ENCODE assay signal across 1 cellular context in the genomic region with DNA sequence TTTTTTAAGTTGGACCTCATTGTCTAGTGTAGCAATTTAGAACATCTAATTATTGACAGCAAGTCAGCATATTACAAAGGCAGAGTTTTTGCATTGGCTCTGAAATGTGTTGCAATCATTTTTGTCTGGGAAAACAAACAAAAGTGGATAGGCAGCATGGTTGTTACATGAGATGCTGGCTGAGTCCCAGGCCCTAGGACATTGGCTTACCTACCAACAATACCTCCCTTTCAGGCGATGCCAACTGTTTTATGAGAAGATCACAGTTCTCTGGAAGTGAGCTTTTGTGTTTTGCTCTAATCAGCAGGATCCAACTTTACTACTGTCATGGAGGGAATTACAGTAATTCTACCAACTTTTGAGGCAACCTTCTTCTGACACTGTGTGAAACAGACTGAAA.
A peak's percentile ranks its signal among the peaks of the same experiment; 100 is the strongest.
TF ChIP-seq lines count a peak whose summit lies in the region.

No MANE protein-coding gene starts in this region.

TF ChIP-seq in HepG2, 621 proteins besides CTCF, POLR2A, EP300 and RAD21 (continued from another document and continues in another):
- TF ChIP-seq, protein P1, sequence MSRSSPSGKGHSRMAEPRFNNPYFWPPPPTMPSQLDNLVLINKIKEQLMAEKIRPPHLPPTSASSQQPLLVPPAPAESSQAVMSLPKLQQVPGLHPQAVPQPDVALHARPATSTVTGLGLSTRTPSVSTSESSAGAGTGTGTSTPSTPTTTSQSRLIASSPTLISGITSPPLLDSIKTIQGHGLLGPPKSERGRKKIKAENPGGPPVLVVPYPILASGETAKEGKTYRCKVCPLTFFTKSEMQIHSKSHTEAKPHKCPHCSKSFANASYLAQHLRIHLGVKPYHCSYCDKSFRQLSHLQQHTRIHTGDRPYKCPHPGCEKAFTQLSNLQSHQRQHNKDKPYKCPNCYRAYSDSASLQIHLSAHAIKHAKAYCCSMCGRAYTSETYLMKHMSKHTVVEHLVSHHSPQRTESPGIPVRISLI (CRISPR knock-in tag; IDR thresholded peaks at IDR 0.05; ENCODE audit: borderline replicate concordance), result peak; percentile 69; the same call in 1 of the 2 replicates
- TF ChIP-seq FOXP1 (IDR thresholded peaks at IDR 0.05) (no peak), FOXP1 (CRISPR knock-in tag; IDR thresholded peaks at IDR 0.05) (peak; percentile 77; the same call in 1 of the 2 replicates), ZBTB26 (CRISPR knock-in tag; IDR thresholded peaks at IDR 0.05; ENCODE audit: borderline replicate concordance) (0 out of 2 replicates have a peak, but pooled peaks have one; percentile 61), SP5 (CRISPR knock-in tag; IDR thresholded peaks at IDR 0.05; ENCODE audit: borderline replicate concordance, low read depth) (0 out of 2 replicates have a peak, but pooled peaks have one; percentile 9), SMYD3 (CRISPR knock-in tag; IDR thresholded peaks at IDR 0.05) (no peak), SIN3B (IDR thresholded peaks at IDR 0.05; ENCODE audit: low read length) (no peak), FOSL1 (CRISPR knock-in tag; IDR thresholded peaks at IDR 0.05; ENCODE audit: borderline replicate concordance) (no peak), HIC2 (CRISPR knock-in tag; IDR thresholded peaks at IDR 0.05; ENCODE audit: low read depth) (0 out of 2 replicates have a peak, but pooled peaks have one; percentile 23), KIAA2018 (CRISPR knock-in tag; IDR thresholded peaks at IDR 0.05; ENCODE audit: borderline replicate concordance) (no peak), ZBTB37 (CRISPR knock-in tag; IDR thresholded peaks at IDR 0.05) (0 out of 2 replicates have a peak, but pooled peaks have one; percentile 42), ZFX (CRISPR knock-in tag; IDR thresholded peaks at IDR 0.05; ENCODE audit: low read depth) (no peak), ZNF121 (CRISPR knock-in tag; IDR thresholded peaks at IDR 0.05) (no peak), KAT8 (CRISPR knock-in tag; IDR thresholded peaks at IDR 0.05) (peak; percentile 39; the same call in 1 of the 2 replicates), ZNF644 (CRISPR knock-in tag; IDR thresholded peaks at IDR 0.05; ENCODE audit: low read depth) (peak; percentile 74), FOXK1 (CRISPR knock-in tag; IDR thresholded peaks at IDR 0.05; ENCODE audit: borderline replicate concordance, low read depth) (peak; percentile 56; the same call in 1 of the 2 replicates), FOXA3 (CRISPR knock-in tag; IDR thresholded peaks at IDR 0.05) (peak; percentile 88), REPIN1 (CRISPR knock-in tag; IDR thresholded peaks at IDR 0.05; ENCODE audit: borderline replicate concordance, low read depth) (peak; percentile 58; the same call in 1 of the 2 replicates), ZNF12 (CRISPR knock-in tag; IDR thresholded peaks at IDR 0.05) (peak; percentile 58; the same call in 1 of the 2 replicates), POGZ (CRISPR knock-in tag; IDR thresholded peaks at IDR 0.05) (peak; percentile 44; the same call in 1 of the 2 replicates), MXD4 (CRISPR knock-in tag; IDR thresholded peaks at IDR 0.05) (no peak), HNF4A (CRISPR knock-in tag; IDR thresholded peaks at IDR 0.05) (peak; percentile 29; the same call in 1 of the 2 replicates), ZMYM3 (CRISPR knock-in tag; IDR thresholded peaks at IDR 0.05) (peak; percentile 85), ZNF879 (CRISPR knock-in tag; IDR thresholded peaks at IDR 0.05) (no peak), MEIS2 (CRISPR knock-in tag; IDR thresholded peaks at IDR 0.05) (0 out of 2 replicates have a peak, but pooled peaks have one; percentile 18)
- TF ChIP-seq, protein P2, sequence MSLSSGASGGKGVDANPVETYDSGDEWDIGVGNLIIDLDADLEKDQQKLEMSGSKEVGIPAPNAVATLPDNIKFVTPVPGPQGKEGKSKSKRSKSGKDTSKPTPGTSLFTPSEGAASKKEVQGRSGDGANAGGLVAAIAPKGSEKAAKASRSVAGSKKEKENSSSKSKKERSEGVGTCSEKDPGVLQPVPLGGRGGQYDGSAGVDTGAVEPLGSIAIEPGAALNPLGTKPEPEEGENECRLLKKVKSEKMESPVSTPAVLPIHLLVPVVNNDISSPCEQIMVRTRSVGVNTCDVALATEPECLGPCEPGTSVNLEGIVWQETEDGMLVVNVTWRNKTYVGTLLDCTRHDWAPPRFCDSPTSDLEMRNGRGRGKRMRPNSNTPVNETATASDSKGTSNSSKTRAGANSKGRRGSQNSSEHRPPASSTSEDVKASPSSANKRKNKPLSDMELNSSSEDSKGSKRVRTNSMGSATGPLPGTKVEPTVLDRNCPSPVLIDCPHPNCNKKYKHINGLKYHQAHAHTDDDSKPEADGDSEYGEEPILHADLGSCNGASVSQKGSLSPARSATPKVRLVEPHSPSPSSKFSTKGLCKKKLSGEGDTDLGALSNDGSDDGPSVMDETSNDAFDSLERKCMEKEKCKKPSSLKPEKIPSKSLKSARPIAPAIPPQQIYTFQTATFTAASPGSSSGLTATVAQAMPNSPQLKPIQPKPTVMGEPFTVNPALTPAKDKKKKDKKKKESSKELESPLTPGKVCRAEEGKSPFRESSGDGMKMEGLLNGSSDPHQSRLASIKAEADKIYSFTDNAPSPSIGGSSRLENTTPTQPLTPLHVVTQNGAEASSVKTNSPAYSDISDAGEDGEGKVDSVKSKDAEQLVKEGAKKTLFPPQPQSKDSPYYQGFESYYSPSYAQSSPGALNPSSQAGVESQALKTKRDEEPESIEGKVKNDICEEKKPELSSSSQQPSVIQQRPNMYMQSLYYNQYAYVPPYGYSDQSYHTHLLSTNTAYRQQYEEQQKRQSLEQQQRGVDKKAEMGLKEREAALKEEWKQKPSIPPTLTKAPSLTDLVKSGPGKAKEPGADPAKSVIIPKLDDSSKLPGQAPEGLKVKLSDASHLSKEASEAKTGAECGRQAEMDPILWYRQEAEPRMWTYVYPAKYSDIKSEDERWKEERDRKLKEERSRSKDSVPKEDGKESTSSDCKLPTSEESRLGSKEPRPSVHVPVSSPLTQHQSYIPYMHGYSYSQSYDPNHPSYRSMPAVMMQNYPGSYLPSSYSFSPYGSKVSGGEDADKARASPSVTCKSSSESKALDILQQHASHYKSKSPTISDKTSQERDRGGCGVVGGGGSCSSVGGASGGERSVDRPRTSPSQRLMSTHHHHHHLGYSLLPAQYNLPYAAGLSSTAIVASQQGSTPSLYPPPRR (CRISPR knock-in tag; IDR thresholded peaks at IDR 0.05; ENCODE audit: borderline replicate concordance), result peak; percentile 18; the same call in 1 of the 2 replicates
- TF ChIP-seq, protein P3, sequence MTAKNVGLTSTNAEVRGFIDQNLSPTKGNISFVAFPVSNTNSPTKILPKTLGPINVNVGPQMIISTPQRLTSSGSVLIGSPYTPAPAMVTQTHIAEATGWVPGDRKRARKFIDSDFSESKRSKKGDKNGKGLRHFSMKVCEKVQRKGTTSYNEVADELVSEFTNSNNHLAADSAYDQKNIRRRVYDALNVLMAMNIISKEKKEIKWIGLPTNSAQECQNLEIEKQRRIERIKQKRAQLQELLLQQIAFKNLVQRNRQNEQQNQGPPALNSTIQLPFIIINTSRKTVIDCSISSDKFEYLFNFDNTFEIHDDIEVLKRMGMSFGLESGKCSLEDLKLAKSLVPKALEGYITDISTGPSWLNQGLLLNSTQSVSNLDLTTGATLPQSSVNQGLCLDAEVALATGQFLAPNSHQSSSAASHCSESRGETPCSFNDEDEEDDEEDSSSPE (CRISPR knock-in tag; IDR thresholded peaks at IDR 0.05), result 0 out of 2 replicates have a peak, but pooled peaks have one; percentile 25
